18 cellular contexts compared by ENCODE assay signal in the genomic region with DNA sequence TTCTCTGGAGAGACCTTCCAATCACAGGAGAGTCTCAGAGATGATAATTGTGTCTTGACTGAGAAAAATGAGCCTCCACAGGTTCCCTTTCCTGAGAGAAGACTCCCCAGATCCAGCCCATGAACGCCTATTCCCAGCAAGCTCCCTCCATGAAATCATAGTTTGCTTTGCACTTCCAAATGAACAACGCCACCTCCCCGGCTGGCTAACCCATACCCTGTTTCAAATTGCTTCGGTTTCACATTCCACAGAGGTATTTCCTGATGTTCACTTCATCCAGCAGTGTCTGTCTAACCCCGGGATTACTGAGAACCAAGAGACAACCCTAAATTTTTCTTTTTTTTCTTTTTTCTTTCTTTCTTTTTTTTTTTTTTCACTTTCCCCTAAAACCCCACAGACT.
DNase-seq lines count a peak whose midpoint lies in the region; ATAC-seq, FAIRE-seq and TF ChIP-seq lines count a peak whose summit lies in the region.
"Had no signal": no experiment of that assay in that cellular context is flagged by ENCODE, and none has a peak within 500 bp of the region (broad histone marks: within the 10 kb centered on the region; RNA-seq: fewer than 3 reads in every experiment).

No MANE protein-coding gene starts in this region.

- H2AFZ ChIP-seq in astrocyte (ENCODE audit: low read depth, low read length): no peak overlapping the region
- H2AFZ ChIP-seq: PC-9 had no signal

- no peak overlapping the region for H3K4me2 ChIP-seq in astrocyte (ENCODE audit: low read length)
- H3K4me2 ChIP-seq: KMS-11, PC-9 had no signal

- DNase-seq in GM03348 (ENCODE audit: low spot score) (peak; percentile 60), astrocyte (ENCODE audit: low read depth) (peak; percentile 6), left lung (no peak), colonic mucosa (no peak), medulla oblongata (ENCODE audit: extremely low spot score) (no peak)
- DNase-seq in activated T-cell treated with anti-CD3 and anti-CD28 coated beads, Interleukin-2, amount 50 U/mL, for 4 hours: no peak
- DNase-seq in activated CD4-positive, alpha-beta memory T cell treated with anti-CD3 and anti-CD28 coated beads, Interleukin-2, amount 10 ng/mL, durations not matched to agents 7 days and 5 days: no peak
- DNase-seq: CD8-positive, alpha-beta T cell; GOT3; NCI-H1048; NCI-H1436 treated with DMSO at 0.1 percent for 48 hours; NCI-H2029 treated with DMSO at 0.1 percent for 48 hours; NCI-H510A; NCI-H82; PC-9 had no signal

- peak overlapping the region; percentile 34 for H3K27ac Mint-ChIP-seq in astrocyte (ENCODE audit: unreplicated experiment)
- no peak overlapping the region for H3K27ac Mint-ChIP-seq in activated CD4-positive, alpha-beta memory T cell treated with anti-CD3 and anti-CD28 coated beads, Interleukin-2, amount 10 ng/mL, durations not matched to agents 7 days and 5 days
- H3K27ac Mint-ChIP-seq: CD8-positive, alpha-beta T cell had no signal

- H3K4me1 ChIP-seq in astrocyte (ENCODE audit: insufficient read depth, low read length) (no peaks in the 10 kb centered on the region), left lung (no peaks in the 10 kb centered on the region), colonic mucosa (no peaks in the 10 kb centered on the region)

- POLR2A ChIA-PET in activated CD4-positive, alpha-beta memory T cell treated with anti-CD3 and anti-CD28 coated beads, Interleukin-2, amount 10 ng/mL, durations not matched to agents 7 days and 5 days (lab: Charles Lee): no interaction called here

- H3K27me3 ChIP-seq in astrocyte (ENCODE audit: insufficient read depth, low read length) (no peaks in the 10 kb centered on the region), left lung (no peaks in the 10 kb centered on the region), colonic mucosa (no peaks in the 10 kb centered on the region)

- no peak overlapping the region for H3K9ac ChIP-seq in astrocyte (ENCODE audit: low read length)
- no peak overlapping the region for H3K9ac ChIP-seq in colonic mucosa (ENCODE audit: low read depth in 2 of 2, low read length in 2 of 2)
- H3K9ac ChIP-seq: KMS-11 had no signal

- peaks cover 2% of the 10 kb centered on the region for H3K27me3 Mint-ChIP-seq in astrocyte (ENCODE audit: low read depth, unreplicated experiment)
- peaks cover 2% of the 10 kb centered on the region for H3K27me3 Mint-ChIP-seq in activated T-cell treated with anti-CD3 and anti-CD28 coated beads, Interleukin-2, amount 50 U/mL, for 4 hours (ENCODE audit: low read depth)
- peaks cover 4% of the 10 kb centered on the region for H3K27me3 Mint-ChIP-seq in activated CD4-positive, alpha-beta memory T cell treated with anti-CD3 and anti-CD28 coated beads, Interleukin-2, amount 10 ng/mL, durations not matched to agents 7 days and 5 days

- peaks cover 7% of the 10 kb centered on the region for H3K4me1 Mint-ChIP-seq in astrocyte (ENCODE audit: low read depth, unreplicated experiment)
- H3K4me1 Mint-ChIP-seq in activated T-cell treated with anti-CD3 and anti-CD28 coated beads, Interleukin-2, amount 50 U/mL, for 4 hours (ENCODE audit: low read depth): no peaks in the 10 kb centered on the region
- no peaks in the 10 kb centered on the region for H3K4me1 Mint-ChIP-seq in activated CD4-positive, alpha-beta memory T cell treated with anti-CD3 and anti-CD28 coated beads, Interleukin-2, amount 10 ng/mL, durations not matched to agents 7 days and 5 days

- H3K9me3 ChIP-seq in astrocyte (ENCODE audit: insufficient read depth, low read depth, low read length): no peaks in the 10 kb centered on the region
- no peaks in the 10 kb centered on the region for H3K9me3 ChIP-seq in left lung
- no peaks in the 10 kb centered on the region for H3K9me3 ChIP-seq in colonic mucosa

- no peak for TF ChIP-seq CTCF in astrocyte (IDR thresholded peaks at IDR 0.05; ENCODE audit: insufficient read depth, low read depth, low read length)
- TF ChIP-seq CTCF in left lung (IDR thresholded peaks at IDR 0.05): no peak
- no peak for TF ChIP-seq CTCF in colonic mucosa (IDR thresholded peaks at IDR 0.05)

- no peaks in the 10 kb centered on the region for H3K79me2 ChIP-seq in astrocyte (ENCODE audit: insufficient read depth, low read length)

- CTCF ChIA-PET in activated CD4-positive, alpha-beta memory T cell treated with anti-CD3 and anti-CD28 coated beads, Interleukin-2, amount 10 ng/mL, durations not matched to agents 7 days and 5 days (lab: Charles Lee): no interaction called here

- H3K4me3 Mint-ChIP-seq in astrocyte (ENCODE audit: unreplicated experiment): peak overlapping the region; percentile 15
- H3K4me3 Mint-ChIP-seq in activated T-cell treated with anti-CD3 and anti-CD28 coated beads, Interleukin-2, amount 50 U/mL, for 4 hours: no peak overlapping the region
- H3K4me3 Mint-ChIP-seq in activated CD4-positive, alpha-beta memory T cell treated with anti-CD3 and anti-CD28 coated beads, Interleukin-2, amount 10 ng/mL, durations not matched to agents 7 days and 5 days: no peak overlapping the region
- H3K4me3 Mint-ChIP-seq: CD8-positive, alpha-beta T cell had no signal

- H3K9me3 Mint-ChIP-seq in astrocyte (ENCODE audit: unreplicated experiment): peaks cover 9% of the 10 kb centered on the region
- H3K9me3 Mint-ChIP-seq in activated T-cell treated with anti-CD3 and anti-CD28 coated beads, Interleukin-2, amount 50 U/mL, for 4 hours: no peaks in the 10 kb centered on the region
- no peaks in the 10 kb centered on the region for H3K9me3 Mint-ChIP-seq in activated CD4-positive, alpha-beta memory T cell treated with anti-CD3 and anti-CD28 coated beads, Interleukin-2, amount 10 ng/mL, durations not matched to agents 7 days and 5 days
- H3K9me3 Mint-ChIP-seq: CD8-positive, alpha-beta T cell had no signal

- no peak overlapping the region for H3K27ac ChIP-seq in astrocyte (ENCODE audit: low read depth, low read length)
- no peak overlapping the region for H3K27ac ChIP-seq in left lung
- H3K27ac ChIP-seq in colonic mucosa: no peak overlapping the region
- H3K27ac ChIP-seq: KMS-11, PC-9 had no signal

- no peaks in the 10 kb centered on the region for H3K36me3 Mint-ChIP-seq in astrocyte (ENCODE audit: low read depth, unreplicated experiment)
- no peaks in the 10 kb centered on the region for H3K36me3 Mint-ChIP-seq in activated T-cell treated with anti-CD3 and anti-CD28 coated beads, Interleukin-2, amount 50 U/mL, for 4 hours (ENCODE audit: insufficient read depth)
- H3K36me3 Mint-ChIP-seq in activated CD4-positive, alpha-beta memory T cell treated with anti-CD3 and anti-CD28 coated beads, Interleukin-2, amount 10 ng/mL, durations not matched to agents 7 days and 5 days (ENCODE audit: low read depth): no peaks in the 10 kb centered on the region
- H3K36me3 Mint-ChIP-seq: CD8-positive, alpha-beta T cell had no signal

- H3K36me3 ChIP-seq in astrocyte (ENCODE audit: insufficient read depth, low read length): no peaks in the 10 kb centered on the region
- no peaks in the 10 kb centered on the region for H3K36me3 ChIP-seq in left lung
- no peaks in the 10 kb centered on the region for H3K36me3 ChIP-seq in colonic mucosa

- intact Hi-C loops in left lung (cut with DNase I): no loop called here
- intact Hi-C loops in colonic mucosa (cut with DNase I): loop anchor here (5.0 kb wide), 1 partner anchor 122 kb away; no protein-coding TSS in a partner anchor

- peak; percentile 9 for ATAC-seq in left lung
- no peak for ATAC-seq in activated T-cell treated with anti-CD3 and anti-CD28 coated beads, Interleukin-2, amount 50 U/mL, for 4 hours
- ATAC-seq: CD8-positive, alpha-beta T cell had no signal

- no peak for FAIRE-seq in astrocyte (lab: Jason Lieb, UNC)
- FAIRE-seq: G401.6, GM12892 had no signal

- no peaks in the 10 kb centered on the region for H4K20me1 ChIP-seq in astrocyte (ENCODE audit: insufficient read depth, low read length)

- H3K4me3 ChIP-seq in astrocyte (ENCODE audit: insufficient read depth, low read depth, low read length): no peak overlapping the region
- no peak overlapping the region for H3K4me3 ChIP-seq in left lung
- no peak overlapping the region for H3K4me3 ChIP-seq in colonic mucosa
- H3K4me3 ChIP-seq: PC-9 had no signal

Comparison
In these comparisons a context has a peak if more than half of its experiments do, and no peak if none do; other contexts are left out.
1. DNase-seq: peak in GM03348 (single experiment) and astrocyte (single experiment); none in left lung (0 of 2), colonic mucosa (single experiment), activated T-cell treated with anti-CD3 and anti-CD28 coated beads, Interleukin-2, amount 50 U/mL, for 4 hours (single experiment), medulla oblongata (single experiment) and activated CD4-positive, alpha-beta memory T cell treated with anti-CD3 and anti-CD28 coated beads, Interleukin-2, amount 10 ng/mL, durations not matched to agents 7 days and 5 days (single experiment).